ENCODE assay signal across 11 cellular contexts in the genomic region with DNA sequence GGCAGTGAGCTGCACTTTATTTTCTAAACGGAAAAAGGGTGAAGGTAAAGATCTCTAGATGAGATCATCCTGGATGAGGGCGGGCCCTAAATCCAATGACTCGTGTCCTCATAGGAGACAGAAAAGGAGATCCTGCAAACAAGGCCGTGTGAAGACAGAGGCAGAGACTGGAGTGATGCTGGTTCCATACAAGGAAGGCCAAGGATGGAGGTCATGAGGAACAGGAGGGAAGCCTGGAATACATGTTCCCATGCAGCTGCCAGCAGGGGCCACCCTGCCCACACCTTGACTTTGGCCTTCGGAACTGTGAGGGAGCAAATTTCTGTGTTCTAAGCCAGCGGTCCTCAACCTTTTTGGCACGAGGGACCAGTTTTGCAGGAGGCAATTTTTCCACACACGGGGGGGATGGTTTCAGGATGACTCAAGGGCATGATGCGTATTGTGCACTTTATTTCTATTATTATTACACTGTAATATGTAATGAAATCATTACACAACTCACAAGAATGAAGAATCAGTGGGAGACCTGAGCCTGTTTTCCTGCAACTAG.
A peak's percentile ranks its signal among the peaks of the same experiment; 100 is the strongest.
DNase-seq lines count a peak whose midpoint lies in the region; ATAC-seq and TF ChIP-seq lines count a peak whose summit lies in the region.
"Had no signal": no experiment of that assay in that cellular context is flagged by ENCODE, and none has a peak within 500 bp of the region (broad histone marks: within the 10 kb centered on the region; RNA-seq: fewer than 3 reads in every experiment).

No MANE protein-coding gene starts in this region.

- TF ChIP-seq CTCF in HCT116 (IDR thresholded peaks at IDR 0.05 in 2 of 3, conservative IDR thresholded peaks at IDR 0.05 in 1 of 3; ENCODE audit: borderline replicate concordance in 1 of 3, insufficient read depth in 1 of 3, low read depth in 2 of 3, low read length in 2 of 3) = no peak; a peak in 1 of 6 replicates
- no peak for TF ChIP-seq CTCF in GM13977 (IDR thresholded peaks at IDR 0.05; ENCODE audit: extremely low read depth, insufficient read depth, missing control alignments)

- H3K9me3 ChIP-seq in HCT116 (ENCODE audit: control insufficient read depth in 1 of 2, insufficient read depth in 1 of 2, low read depth in 1 of 2, low read length in 2 of 2) (no peaks in the 10 kb centered on the region), SJSA1 (replicated peaks) (no peaks in the 10 kb centered on the region)

- CTCF ChIA-PET in HCT116 (lab: Charles Lee) = no interaction called here

- H3K27me3 ChIP-seq in HCT116 (ENCODE audit: insufficient read depth, low read length) (no peaks in the 10 kb centered on the region), SJSA1 (replicated peaks) (no peaks in the 10 kb centered on the region)

- intact Hi-C loops in HCT116 (cut with micrococcal nuclease) = no loop called here
- intact Hi-C loops in sciatic nerve (cut with DNase I) = no loop called here
- intact Hi-C loops in posterior vena cava (cut with DNase I) = no loop called here
- intact Hi-C loops in left colon (cut with DNase I, micrococcal nuclease) = no loop called here

- DNase-seq in HCT116 (ENCODE audit: low read depth, low spot score) (no peak), SJSA1 (ENCODE audit: low read depth in 1 of 2, low spot score in 2 of 2) (peak; percentile 47 to 65), sciatic nerve (ENCODE audit: low spot score) (no peak), GM13977 (ENCODE audit: low spot score) (no peak), posterior vena cava (ENCODE audit: low spot score) (no peak), left colon (no peak)
- DNase-seq: activated CD4-positive, alpha-beta T cell treated with anti-CD3 and anti-CD28 coated beads, Interleukin-2, amount 10 ng/mL, durations not matched to agents 24 days and 14 days; H7; stimulated activated CD4-positive, alpha-beta T cell treated with anti-CD3 and anti-CD28 coated beads, Interleukin-2, amount 100 ng/mL, for 48 hours had no signal

- H3K27ac ChIP-seq in HCT116 (ENCODE audit: low read depth, low read length) = no peak overlapping the region
- H3K27ac ChIP-seq in SJSA1 = 0 out of 2 replicates have a peak overlapping the region, but pooled peaks have one; percentile 24

- POLR2A ChIA-PET in HCT116 (lab: Charles Lee) = no interaction called here

- TF ChIP-seq RAD21 in HCT116 (IDR thresholded peaks at IDR 0.05; ENCODE audit: low read depth) = no peak

- H3K36me3 ChIP-seq in HCT116 (ENCODE audit: control insufficient read depth in 1 of 2, insufficient read depth in 2 of 2, low read length in 2 of 2) (no peaks in the 10 kb centered on the region), SJSA1 (no peaks in the 10 kb centered on the region)

- in situ Hi-C loops in GM13977 (cut with MboI; ENCODE audit: low pct_unique_long_range_greater_than_20kb, low sequenced_read_pairs, unreplicated experiment) = no loop called here

- ATAC-seq in HCT116 (peak; percentile 49; the same call in 1 of the 2 replicates), esophagus mucosa (peak; percentile 57), sciatic nerve (peak; percentile 11), left colon (no peak), GM19397 (IDR thresholded peaks at IDR 0.05; ENCODE audit: unreplicated experiment) (no peak)

- H3K4me3 ChIP-seq in HCT116 (replicated peaks in 1 of 2; ENCODE audit: low read depth in 1 of 2, low read length in 2 of 2) (no peak overlapping the region), SJSA1 (no peak overlapping the region)

- H3K79me2 ChIP-seq in HCT116 (ENCODE audit: insufficient read depth, low read length) = no peaks in the 10 kb centered on the region

- H3K9me2 ChIP-seq in HCT116 (ENCODE audit: insufficient read depth) = no peaks in the 10 kb centered on the region

- RAD21 ChIA-PET in HCT116 (lab: Charles Lee; ENCODE audit: low non-redundant PET in 1 of 2, low total read pairs in 2 of 2, uncharacterized antibody in 2 of 2, unreplicated experiment in 2 of 2) = no interaction called here

- H3K4me2 ChIP-seq in HCT116 (ENCODE audit: low read length) = no peak overlapping the region

- no TSS peak for BruUV-seq in HCT116 (replicated peaks; lab: Mats Ljungman, UMichigan)

- H4K20me1 ChIP-seq in HCT116 (ENCODE audit: insufficient read depth) = no peaks in the 10 kb centered on the region

- H2AFZ ChIP-seq in HCT116 (ENCODE audit: low read depth, low read length, poor library complexity, severe bottlenecking) = no peak overlapping the region

- TF ChIP-seq POLR2A in HCT116 (IDR thresholded peaks at IDR 0.05; ENCODE audit: borderline replicate concordance, extremely low read depth, insufficient read depth, insufficient read length) = no peak

- H3K4me1 ChIP-seq in HCT116 (ENCODE audit: control insufficient read depth in 1 of 2, insufficient read depth in 2 of 2, low read length in 2 of 2) (peaks cover 0 to 4% of the 10 kb centered on the region in 2 experiments; a peak in 1 of 4 replicates), SJSA1 (replicated peaks) (peaks cover 13% of the 10 kb centered on the region)

- no peak overlapping the region for H3K9ac ChIP-seq in HCT116 (ENCODE audit: low read length)

TF ChIP-seq in HCT116, 20 proteins besides CTCF, POLR2A, EP300 and RAD21:
- no peak for TF ChIP-seq ZBTB33 (IDR thresholded peaks at IDR 0.05; ENCODE audit: extremely low read depth, insufficient replicate concordance, low read length)
- TF ChIP-seq ELF1 (IDR thresholded peaks at IDR 0.05; ENCODE audit: borderline replicate concordance, low read depth) = no peak
- TF ChIP-seq EGR1 (IDR thresholded peaks at IDR 0.05; ENCODE audit: low read depth) = no peak
- TF ChIP-seq SP1 (IDR thresholded peaks at IDR 0.05; ENCODE audit: low read depth) = no peak
- no peak for TF ChIP-seq ZNF274 (IDR thresholded peaks at IDR 0.05; ENCODE audit: low read depth, low read length)
- TF ChIP-seq EZH2phosphoT487 (IDR thresholded peaks at IDR 0.05; ENCODE audit: borderline replicate concordance) = no peak
- no peak for TF ChIP-seq JUND (IDR thresholded peaks at IDR 0.05)
- TF ChIP-seq FOSL1 (IDR thresholded peaks at IDR 0.05; ENCODE audit: low read depth) = no peak
- TF ChIP-seq SRF (IDR thresholded peaks at IDR 0.05; ENCODE audit: low read depth) = no peak
- TF ChIP-seq YY1 (IDR thresholded peaks at IDR 0.05; ENCODE audit: extremely low read depth, insufficient replicate concordance, low read depth, low read length) = no peak
- no peak for TF ChIP-seq ATF3 (IDR thresholded peaks at IDR 0.05)
- TF ChIP-seq, protein P1, sequence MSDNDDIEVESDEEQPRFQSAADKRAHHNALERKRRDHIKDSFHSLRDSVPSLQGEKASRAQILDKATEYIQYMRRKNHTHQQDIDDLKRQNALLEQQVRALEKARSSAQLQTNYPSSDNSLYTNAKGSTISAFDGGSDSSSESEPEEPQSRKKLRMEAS (IDR thresholded peaks at IDR 0.05) = no peak
- TF ChIP-seq SIN3A (IDR thresholded peaks at IDR 0.05; ENCODE audit: low read depth) = no peak
- no peak for TF ChIP-seq CEBPB (IDR thresholded peaks at IDR 0.05; ENCODE audit: low read depth)
- TF ChIP-seq TCF7L2 (IDR thresholded peaks at IDR 0.05; ENCODE audit: borderline replicate concordance, extremely low read depth, insufficient read depth, insufficient read length) = no peak
- TF ChIP-seq POLR2AphosphoS5 (IDR thresholded peaks at IDR 0.05; ENCODE audit: low read depth, low read length) = no peak
- TF ChIP-seq, protein P2, sequence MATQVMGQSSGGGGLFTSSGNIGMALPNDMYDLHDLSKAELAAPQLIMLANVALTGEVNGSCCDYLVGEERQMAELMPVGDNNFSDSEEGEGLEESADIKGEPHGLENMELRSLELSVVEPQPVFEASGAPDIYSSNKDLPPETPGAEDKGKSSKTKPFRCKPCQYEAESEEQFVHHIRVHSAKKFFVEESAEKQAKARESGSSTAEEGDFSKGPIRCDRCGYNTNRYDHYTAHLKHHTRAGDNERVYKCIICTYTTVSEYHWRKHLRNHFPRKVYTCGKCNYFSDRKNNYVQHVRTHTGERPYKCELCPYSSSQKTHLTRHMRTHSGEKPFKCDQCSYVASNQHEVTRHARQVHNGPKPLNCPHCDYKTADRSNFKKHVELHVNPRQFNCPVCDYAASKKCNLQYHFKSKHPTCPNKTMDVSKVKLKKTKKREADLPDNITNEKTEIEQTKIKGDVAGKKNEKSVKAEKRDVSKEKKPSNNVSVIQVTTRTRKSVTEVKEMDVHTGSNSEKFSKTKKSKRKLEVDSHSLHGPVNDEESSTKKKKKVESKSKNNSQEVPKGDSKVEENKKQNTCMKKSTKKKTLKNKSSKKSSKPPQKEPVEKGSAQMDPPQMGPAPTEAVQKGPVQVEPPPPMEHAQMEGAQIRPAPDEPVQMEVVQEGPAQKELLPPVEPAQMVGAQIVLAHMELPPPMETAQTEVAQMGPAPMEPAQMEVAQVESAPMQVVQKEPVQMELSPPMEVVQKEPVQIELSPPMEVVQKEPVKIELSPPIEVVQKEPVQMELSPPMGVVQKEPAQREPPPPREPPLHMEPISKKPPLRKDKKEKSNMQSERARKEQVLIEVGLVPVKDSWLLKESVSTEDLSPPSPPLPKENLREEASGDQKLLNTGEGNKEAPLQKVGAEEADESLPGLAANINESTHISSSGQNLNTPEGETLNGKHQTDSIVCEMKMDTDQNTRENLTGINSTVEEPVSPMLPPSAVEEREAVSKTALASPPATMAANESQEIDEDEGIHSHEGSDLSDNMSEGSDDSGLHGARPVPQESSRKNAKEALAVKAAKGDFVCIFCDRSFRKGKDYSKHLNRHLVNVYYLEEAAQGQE (IDR thresholded peaks at IDR 0.05; ENCODE audit: low read depth) = no peak
- no peak for TF ChIP-seq EZH2 (IDR thresholded peaks at IDR 0.05)

Comparison
In these comparisons a context has a peak if more than half of its experiments do, and no peak if none do; other contexts are left out.
1. ATAC-seq: peak in HCT116 (single experiment), esophagus mucosa (single experiment) and sciatic nerve (single experiment); none in left colon (single experiment) and GM19397 (single experiment).
2. DNase-seq: peak in SJSA1 (2 of 2); none in HCT116 (single experiment), sciatic nerve (single experiment), GM13977 (single experiment), posterior vena cava (single experiment) and left colon (0 of 2).